1 cellular context compared by ENCODE assay signal in genomic region chr10:99535764-99536399, GRCh38.
TF ChIP-seq lines count a peak whose summit lies in the region.

No MANE protein-coding gene starts in this region.

TF ChIP-seq in GM23338, 12 proteins besides CTCF, POLR2A, EP300 and RAD21 (continued from another document):
- TF ChIP-seq STAT1 (IDR thresholded peaks at IDR 0.05; ENCODE audit: unreplicated experiment) = no peak
